In the genomic region with DNA sequence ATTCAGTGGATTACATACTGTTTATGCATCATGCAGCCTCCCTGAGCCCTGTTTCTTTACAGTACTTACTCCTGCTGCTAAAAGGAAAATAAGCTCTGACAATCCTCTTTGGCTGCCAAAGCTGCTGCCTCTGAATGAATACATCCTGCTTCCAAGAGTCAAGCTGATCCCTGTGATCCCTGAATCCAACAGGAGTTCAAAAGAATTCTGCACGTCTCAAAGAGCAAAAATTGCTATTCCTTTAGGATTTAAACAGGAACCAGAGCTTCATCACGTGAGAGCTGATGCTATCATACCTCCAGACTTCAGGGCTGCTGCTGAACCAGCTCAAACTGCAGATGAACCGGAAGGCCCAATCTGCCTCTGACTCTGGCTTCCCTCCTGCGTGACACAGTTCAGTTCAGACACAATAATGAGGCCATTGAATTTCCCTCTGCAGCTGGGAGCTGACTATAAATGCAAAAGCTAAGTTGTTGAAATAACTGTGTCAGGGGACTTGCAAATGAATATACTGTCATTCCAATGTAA, we compare ENCODE assay signal across 9 cellular contexts.
A peak's percentile ranks its signal among the peaks of the same experiment; 100 is the strongest.
DNase-seq lines count a peak whose midpoint lies in the region; ATAC-seq, FAIRE-seq and TF ChIP-seq lines count a peak whose summit lies in the region.
"Had no signal": no experiment of that assay in that cellular context is flagged by ENCODE, and none has a peak within 500 bp of the region (broad histone marks: within the 10 kb centered on the region; RNA-seq: fewer than 3 reads in every experiment).

No MANE protein-coding gene starts in this region.

- H3K9me3 ChIP-seq in NT2/D1 (ENCODE audit: insufficient read depth, low read length) (no peaks in the 10 kb centered on the region), gastroesophageal sphincter (no peaks in the 10 kb centered on the region), osteoblast (ENCODE audit: low read depth, low read length) (peaks cover 5% of the 10 kb centered on the region)

- H3K4me2 ChIP-seq in osteoblast (ENCODE audit: insufficient read depth, low read length) = no peak overlapping the region

- H3K27ac ChIP-seq in gastroesophageal sphincter (no peak overlapping the region), osteoblast (ENCODE audit: low read depth, low read length) (no peak overlapping the region)
- H3K27ac ChIP-seq: skin epidermis had no signal

- H3K36me3 ChIP-seq in NT2/D1 (ENCODE audit: insufficient read depth, insufficient read length, low read length) (no peaks in the 10 kb centered on the region), gastroesophageal sphincter (no peaks in the 10 kb centered on the region), osteoblast (ENCODE audit: insufficient read depth, low read length) (no peaks in the 10 kb centered on the region)

- no peak overlapping the region for H3K9ac ChIP-seq in NT2/D1 (ENCODE audit: insufficient read length, low read depth)

- H3K79me2 ChIP-seq in osteoblast (ENCODE audit: insufficient read depth, low read length) = no peaks in the 10 kb centered on the region

- TF ChIP-seq POLR2A in gastroesophageal sphincter (IDR thresholded peaks at IDR 0.05) = no peak
- TF ChIP-seq POLR2A in GM12891 (IDR thresholded peaks at IDR 0.05; ENCODE audit: low read depth, low read length) = no peak

- TF ChIP-seq EP300 in gastroesophageal sphincter (IDR thresholded peaks at IDR 0.05) = no peak

- no peak overlapping the region for H2AFZ ChIP-seq in osteoblast (ENCODE audit: low read length)

- FAIRE-seq in GM12891 (lab: Jason Lieb, UNC) = no peak

- ATAC-seq in gastroesophageal sphincter (peak; percentile 19), GM21786 (IDR thresholded peaks at IDR 0.05; ENCODE audit: unreplicated experiment) (no peak), GM18520 (IDR thresholded peaks at IDR 0.05; ENCODE audit: unreplicated experiment) (no peak)

- H3K27me3 ChIP-seq in NT2/D1 (ENCODE audit: insufficient read depth, insufficient read length) (no peaks in the 10 kb centered on the region), gastroesophageal sphincter (no peaks in the 10 kb centered on the region), osteoblast (ENCODE audit: insufficient read depth, low read length) (no peaks in the 10 kb centered on the region)

- H4K20me1 ChIP-seq in osteoblast (ENCODE audit: insufficient read depth, low read length) = no peaks in the 10 kb centered on the region

- H3K4me1 ChIP-seq in NT2/D1 (ENCODE audit: insufficient read depth, insufficient read length) = no peaks in the 10 kb centered on the region
- peaks cover 0 to 15% (median 0%) of the 10 kb centered on the region in 3 donors for H3K4me1 ChIP-seq in gastroesophageal sphincter
- H3K4me1 ChIP-seq in osteoblast (ENCODE audit: insufficient read depth, low read length) = no peaks in the 10 kb centered on the region

- DNase-seq in HT1080 (ENCODE audit: low read depth) (peak; percentile 2), NT2/D1 (ENCODE audit: low read depth, low spot score) (peak; percentile 15), nucleus accumbens (lab: John Stamatoyannopoulos, UW) (peak in 51 of 56 donors; percentile 9 to 86 (median 70)), GM12891 (ENCODE audit: insufficient read length, low spot score) (no peak), osteoblast (ENCODE audit: insufficient read length, low spot score, missing footprints) (no peak)

- TF ChIP-seq CTCF in gastroesophageal sphincter (IDR thresholded peaks at IDR 0.05) = no peak
- TF ChIP-seq CTCF in osteoblast (IDR thresholded peaks at IDR 0.05; ENCODE audit: extremely low read depth, low read depth, low read length) = no peak

- H3K4me3 ChIP-seq in NT2/D1 (ENCODE audit: insufficient read length, low read depth) = no peak overlapping the region
- H3K4me3 ChIP-seq in gastroesophageal sphincter = no peak overlapping the region
- H3K4me3 ChIP-seq in osteoblast (ENCODE audit: insufficient read depth, low read length) = no peak overlapping the region
- H3K4me3 ChIP-seq: skin epidermis had no signal

- 10 to 20% methylated on average over 2 of the region's 4 CpGs for WGBS in gastroesophageal sphincter (ENCODE audit: low coverage in 1 of 2), 2 donors

TF ChIP-seq in GM12891, 5 proteins besides CTCF, POLR2A, EP300 and RAD21:
- no peak for TF ChIP-seq SPI1 (IDR thresholded peaks at IDR 0.05; ENCODE audit: low read depth, low read length)

Comparison
In these comparisons a context has a peak if more than half of its experiments do, and no peak if none do; other contexts are left out.
1. DNase-seq: peak in HT1080 (single experiment), NT2/D1 (single experiment) and nucleus accumbens (51 of 56); none in GM12891 (single experiment) and osteoblast (single experiment).